In the genomic region with DNA sequence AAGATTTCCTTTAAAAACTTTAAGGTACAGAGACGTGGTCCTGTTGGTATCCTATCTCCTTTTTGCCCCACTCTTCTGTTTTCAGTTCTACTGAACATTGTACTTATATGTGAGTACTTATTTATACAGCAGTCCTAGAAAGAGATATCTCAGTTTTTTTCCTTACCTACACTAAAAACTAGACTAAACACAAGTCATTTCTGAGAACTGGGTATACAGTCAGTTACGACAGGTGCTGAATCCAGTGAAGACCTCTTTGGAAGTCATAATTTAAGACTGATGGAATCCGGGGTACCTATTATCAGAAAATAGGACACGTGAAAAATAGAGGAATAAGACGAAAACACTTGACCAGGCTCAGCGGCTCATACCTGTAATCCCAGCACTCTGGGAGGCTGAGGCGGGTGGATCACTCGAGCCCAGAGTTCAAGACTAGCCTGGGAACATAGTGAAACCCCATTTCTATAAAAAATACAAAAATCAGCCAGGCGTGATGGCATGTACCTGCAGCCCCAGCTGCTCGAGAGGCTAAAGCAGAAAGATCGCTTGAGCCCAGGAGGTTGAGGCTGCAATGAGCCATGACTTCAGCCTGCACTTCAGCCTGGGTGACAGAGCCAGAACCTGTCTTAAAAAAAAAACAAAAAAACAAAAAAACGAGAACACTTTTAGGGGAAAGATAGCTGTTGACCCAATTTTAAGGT, we compare ENCODE assay signal across 10 cellular contexts.
A peak's percentile ranks its signal among the peaks of the same experiment; 100 is the strongest.
DNase-seq lines count a peak whose midpoint lies in the region; ATAC-seq and TF ChIP-seq lines count a peak whose summit lies in the region.
"Had no signal": no experiment of that assay in that cellular context is flagged by ENCODE, and none has a peak within 500 bp of the region (broad histone marks: within the 10 kb centered on the region; RNA-seq: fewer than 3 reads in every experiment).

No MANE protein-coding gene starts in this region.

- TF ChIP-seq POLR2A in heart left ventricle (IDR thresholded peaks at IDR 0.05) (no peak), uterus (IDR thresholded peaks at IDR 0.05) (no peak)

- H3K4me3 ChIP-seq in heart left ventricle (no peak overlapping the region), uterus (no peak overlapping the region)
- H3K4me3 ChIP-seq: body of pancreas had no signal

- H3K4me1 ChIP-seq in heart left ventricle (peaks cover 0 to 65% (median 23%) of the 10 kb centered on the region in 12 donors), uterus (no peaks in the 10 kb centered on the region)

- H3K27ac ChIP-seq in heart left ventricle: peak overlapping the region in 8 of 12 donors; percentile 3 to 75 (median 62)
- H3K27ac ChIP-seq in uterus: peak overlapping the region; percentile 88 to 98

- WGBS in heart left ventricle, 4 donors: 86 to 91% (median 88%) methylated on average over 12 of the region's 12 CpGs

- H3K36me3 ChIP-seq in heart left ventricle (peaks cover 0 to 100% (median 99%) of the 10 kb centered on the region in 9 donors), uterus (no peaks in the 10 kb centered on the region)

- H3K9me3 ChIP-seq in heart left ventricle (no peaks in the 10 kb centered on the region), uterus (no peaks in the 10 kb centered on the region)
- H3K9me3 ChIP-seq: body of pancreas had no signal

- no peak for DNase-seq in heart left ventricle
- no peak for DNase-seq in left ventricle myocardium superior
- no peak for DNase-seq in uterus
- no peak for DNase-seq in NCI-H2107 treated with DMSO at 0.1 percent for 48 hours (lab: John Stamatoyannopoulos, UW; ENCODE audit: unreplicated experiment)
- no peak for DNase-seq in hepatic stellate cell (ENCODE audit: low spot score)
- no peak for DNase-seq in medulla oblongata (ENCODE audit: extremely low spot score)
- DNase-seq: body of pancreas, nucleus accumbens had no signal

- ATAC-seq in heart left ventricle (no peak), left ventricle myocardium superior (no peak), GM21723 (IDR thresholded peaks at IDR 0.05; ENCODE audit: unreplicated experiment) (peak; percentile 80), HG03469 (IDR thresholded peaks at IDR 0.05; ENCODE audit: unreplicated experiment) (peak; percentile 46)
- ATAC-seq: body of pancreas had no signal

- no peaks in the 10 kb centered on the region for H3K27me3 ChIP-seq in heart left ventricle
- no peaks in the 10 kb centered on the region for H3K27me3 ChIP-seq in uterus
- H3K27me3 ChIP-seq: body of pancreas had no signal

- intact Hi-C loops in heart left ventricle (cut with DNase I): loop anchor here in 1 of 10 donors (10.0 kb wide), 1 partner anchor 224 kb away; no protein-coding TSS in a partner anchor
- intact Hi-C loops in left ventricle myocardium superior (cut with micrococcal nuclease): no loop called here
- intact Hi-C loops in uterus (cut with DNase I; ENCODE audit: low total_unique reads): no loop called here

- TF ChIP-seq CTCF in heart left ventricle (IDR thresholded peaks at IDR 0.05) (no peak), uterus (IDR thresholded peaks at IDR 0.05) (no peak)

Comparison
In these comparisons a context has a peak if more than half of its experiments do, and no peak if none do; other contexts are left out.
1. ATAC-seq: peak in GM21723 (single experiment) and HG03469 (single experiment); none in heart left ventricle (0 of 4) and left ventricle myocardium superior (single experiment).